2 cellular contexts compared by ENCODE assay signal in the genomic region with DNA sequence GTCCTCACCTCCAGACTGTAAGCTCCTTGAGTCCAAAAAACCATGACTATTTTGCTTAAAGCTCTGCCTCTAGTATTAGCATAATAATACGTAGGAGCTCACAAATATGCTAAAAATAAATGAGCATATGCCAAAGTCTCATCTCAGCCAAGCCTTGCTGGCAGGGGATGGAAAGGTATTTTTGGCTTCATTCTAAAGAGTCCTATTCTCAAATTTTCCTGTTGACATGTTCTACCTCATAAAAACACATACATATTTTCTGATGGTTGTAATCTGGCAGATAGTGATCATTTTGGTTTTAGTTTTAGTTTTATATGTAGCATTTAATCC.
TF ChIP-seq lines count a peak whose summit lies in the region.

No MANE protein-coding gene starts in this region.

TF ChIP-seq in HepG2, 621 proteins besides CTCF, POLR2A, EP300 and RAD21:
- no peak for TF ChIP-seq EED (CRISPR knock-in tag; IDR thresholded peaks at IDR 0.05)
- TF ChIP-seq PRMT3 (CRISPR knock-in tag; IDR thresholded peaks at IDR 0.05; ENCODE audit: borderline replicate concordance, low read depth) = no peak
- TF ChIP-seq, protein P1, sequence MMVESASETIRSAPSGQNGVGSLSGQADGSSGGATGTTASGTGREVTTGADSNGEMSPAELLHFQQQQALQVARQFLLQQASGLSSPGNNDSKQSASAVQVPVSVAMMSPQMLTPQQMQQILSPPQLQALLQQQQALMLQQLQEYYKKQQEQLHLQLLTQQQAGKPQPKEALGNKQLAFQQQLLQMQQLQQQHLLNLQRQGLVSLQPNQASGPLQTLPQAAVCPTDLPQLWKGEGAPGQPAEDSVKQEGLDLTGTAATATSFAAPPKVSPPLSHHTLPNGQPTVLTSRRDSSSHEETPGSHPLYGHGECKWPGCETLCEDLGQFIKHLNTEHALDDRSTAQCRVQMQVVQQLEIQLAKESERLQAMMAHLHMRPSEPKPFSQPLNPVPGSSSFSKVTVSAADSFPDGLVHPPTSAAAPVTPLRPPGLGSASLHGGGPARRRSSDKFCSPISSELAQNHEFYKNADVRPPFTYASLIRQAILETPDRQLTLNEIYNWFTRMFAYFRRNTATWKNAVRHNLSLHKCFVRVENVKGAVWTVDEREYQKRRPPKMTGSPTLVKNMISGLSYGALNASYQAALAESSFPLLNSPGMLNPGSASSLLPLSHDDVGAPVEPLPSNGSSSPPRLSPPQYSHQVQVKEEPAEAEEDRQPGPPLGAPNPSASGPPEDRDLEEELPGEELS (CRISPR knock-in tag; IDR thresholded peaks at IDR 0.05) = no peak

TF ChIP-seq in K562, 482 proteins besides CTCF, POLR2A, EP300 and RAD21:
- TF ChIP-seq ADNP (tag; IDR thresholded peaks at IDR 0.05) = no peak
- TF ChIP-seq CCNT2 (IDR thresholded peaks at IDR 0.05; ENCODE audit: borderline replicate concordance, extremely low read depth, insufficient read length, low read depth, low read length) = no peak
- 0 out of 4 replicates have a peak, but pooled peaks of 1 of the 2 experiments have one; percentile 4 for TF ChIP-seq FOXK2 (conservative IDR thresholded peaks at IDR 0.05 in 1 of 2, IDR thresholded peaks at IDR 0.05 in 1 of 2; ENCODE audit: low read depth in 2 of 2)
- no peak for TF ChIP-seq SREBF2 (CRISPR knock-in tag; IDR thresholded peaks at IDR 0.05)
- TF ChIP-seq ZNF764 (CRISPR knock-in tag; IDR thresholded peaks at IDR 0.05; ENCODE audit: low read depth) = no peak
- TF ChIP-seq, protein P2, sequence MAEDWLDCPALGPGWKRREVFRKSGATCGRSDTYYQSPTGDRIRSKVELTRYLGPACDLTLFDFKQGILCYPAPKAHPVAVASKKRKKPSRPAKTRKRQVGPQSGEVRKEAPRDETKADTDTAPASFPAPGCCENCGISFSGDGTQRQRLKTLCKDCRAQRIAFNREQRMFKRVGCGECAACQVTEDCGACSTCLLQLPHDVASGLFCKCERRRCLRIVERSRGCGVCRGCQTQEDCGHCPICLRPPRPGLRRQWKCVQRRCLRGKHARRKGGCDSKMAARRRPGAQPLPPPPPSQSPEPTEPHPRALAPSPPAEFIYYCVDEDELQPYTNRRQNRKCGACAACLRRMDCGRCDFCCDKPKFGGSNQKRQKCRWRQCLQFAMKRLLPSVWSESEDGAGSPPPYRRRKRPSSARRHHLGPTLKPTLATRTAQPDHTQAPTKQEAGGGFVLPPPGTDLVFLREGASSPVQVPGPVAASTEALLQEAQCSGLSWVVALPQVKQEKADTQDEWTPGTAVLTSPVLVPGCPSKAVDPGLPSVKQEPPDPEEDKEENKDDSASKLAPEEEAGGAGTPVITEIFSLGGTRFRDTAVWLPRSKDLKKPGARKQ (CRISPR knock-in tag; IDR thresholded peaks at IDR 0.05) = no peak
- 0 out of 2 replicates have a peak, but pooled peaks have one; percentile 2 for TF ChIP-seq TEAD4 (IDR thresholded peaks at IDR 0.05; ENCODE audit: low read length)
- TF ChIP-seq TEAD4 (CRISPR knock-in tag; IDR thresholded peaks at IDR 0.05; ENCODE audit: borderline replicate concordance) = no peak
- no peak for TF ChIP-seq MECOM (CRISPR knock-in tag; IDR thresholded peaks at IDR 0.05)
- TF ChIP-seq RB1 (IDR thresholded peaks at IDR 0.05; ENCODE audit: low read depth) = no peak
- TF ChIP-seq, protein P3, sequence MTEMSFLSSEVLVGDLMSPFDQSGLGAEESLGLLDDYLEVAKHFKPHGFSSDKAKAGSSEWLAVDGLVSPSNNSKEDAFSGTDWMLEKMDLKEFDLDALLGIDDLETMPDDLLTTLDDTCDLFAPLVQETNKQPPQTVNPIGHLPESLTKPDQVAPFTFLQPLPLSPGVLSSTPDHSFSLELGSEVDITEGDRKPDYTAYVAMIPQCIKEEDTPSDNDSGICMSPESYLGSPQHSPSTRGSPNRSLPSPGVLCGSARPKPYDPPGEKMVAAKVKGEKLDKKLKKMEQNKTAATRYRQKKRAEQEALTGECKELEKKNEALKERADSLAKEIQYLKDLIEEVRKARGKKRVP (CRISPR knock-in tag; IDR thresholded peaks at IDR 0.05) = no peak
